11 cellular contexts compared by ENCODE assay signal in genomic region chr10:11171452-11171851, GRCh38.
DNase-seq lines count a peak whose midpoint lies in the region; ATAC-seq and TF ChIP-seq lines count a peak whose summit lies in the region.
"Had no signal": no experiment of that assay in that cellular context is flagged by ENCODE, and none has a peak within 500 bp of the region (broad histone marks: within the 10 kb centered on the region; RNA-seq: fewer than 3 reads in every experiment).

No MANE protein-coding gene starts in this region.

- peak; percentile 5 for DNase-seq in activated naive CD8-positive, alpha-beta T cell treated with anti-CD3 and anti-CD28 coated beads, Interleukin-2, amount 50 U/mL, for 24 hours
- DNase-seq in GM23248, result no peak
- DNase-seq in HPDE6-E6E7 (ENCODE audit: extremely low spot score), result no peak
- no peak for DNase-seq in neural progenitor cell (ENCODE audit: low spot score)
- DNase-seq: MG63, T1000 had no signal

- no peaks in the 10 kb centered on the region for H3K27me3 Mint-ChIP-seq in activated naive CD8-positive, alpha-beta T cell treated with anti-CD3 and anti-CD28 coated beads, Interleukin-2, amount 50 U/mL, for 24 hours
- no peaks in the 10 kb centered on the region for H3K27me3 Mint-ChIP-seq in stimulated activated memory B cell treated with anti-CD40 and anti-IgM and Interleukin-4, amounts not matched to agents 10 μg/mL and 1 μg/mL and 100 μg/mL, for 72 hours
- H3K27me3 Mint-ChIP-seq in neural progenitor cell (ENCODE audit: insufficient read depth, low read depth), result peaks cover under 1% of the 10 kb centered on the region
- H3K27me3 Mint-ChIP-seq: dendritic cell treated with granulocyte-macrophage colony-stimulating factor and Interleukin-4, amounts not matched to agents 40 ng/mL and 50 ng/mL, for 4 days; stimulated activated naive B cell treated with anti-CD40 and anti-IgM and Interleukin-4, amounts not matched to agents 10 μg/mL and 1 μg/mL and 100 μg/mL, for 72 hours had no signal

- H3K36me3 ChIP-seq in GM23248 (ENCODE audit: low read depth) (no peaks in the 10 kb centered on the region), neural progenitor cell (no peaks in the 10 kb centered on the region)
- H3K36me3 ChIP-seq: MG63 had no signal

- H3K27ac ChIP-seq in GM23248 (no peak overlapping the region), neural progenitor cell (no peak overlapping the region)

- no peaks in the 10 kb centered on the region for H3K9me3 ChIP-seq in GM23248 (ENCODE audit: low read depth)
- H3K9me3 ChIP-seq in neural progenitor cell (ENCODE audit: low read depth), result no peaks in the 10 kb centered on the region
- H3K9me3 ChIP-seq: MG63 had no signal

- H2AFZ ChIP-seq in GM23248, result no peak overlapping the region
- no peak overlapping the region for H2AFZ ChIP-seq in neural progenitor cell (replicated peaks)

- H3K27me3 ChIP-seq in GM23248 (replicated peaks; ENCODE audit: insufficient read depth) (no peaks in the 10 kb centered on the region), neural progenitor cell (no peaks in the 10 kb centered on the region)

- no peaks in the 10 kb centered on the region for H3K9me2 ChIP-seq in GM23248 (ENCODE audit: insufficient read depth)

- ATAC-seq in GM18511 (IDR thresholded peaks at IDR 0.05; ENCODE audit: unreplicated experiment) (peak; percentile 2), HG02763 (IDR thresholded peaks at IDR 0.05; ENCODE audit: unreplicated experiment) (peak; percentile 1)
- ATAC-seq in activated naive CD8-positive, alpha-beta T cell treated with anti-CD3 and anti-CD28 coated beads, Interleukin-2, amount 50 U/mL, for 24 hours, result peak; percentile 4
- ATAC-seq in stimulated activated memory B cell treated with anti-CD40 and anti-IgM and Interleukin-4, amounts not matched to agents 10 μg/mL and 1 μg/mL and 100 μg/mL, for 72 hours, result peak; percentile 18

- no peaks in the 10 kb centered on the region for H3K4me1 ChIP-seq in GM23248 (ENCODE audit: insufficient read depth)
- peaks cover 40% of the 10 kb centered on the region for H3K4me1 ChIP-seq in neural progenitor cell

- H3K9ac ChIP-seq in GM23248, result no peak overlapping the region
- no peak overlapping the region for H3K9ac ChIP-seq in neural progenitor cell

- H3K79me2 ChIP-seq in GM23248 (ENCODE audit: insufficient read depth) (no peaks in the 10 kb centered on the region), neural progenitor cell (ENCODE audit: low read depth) (peaks cover 78% of the 10 kb centered on the region)

- 50 to 59% methylated on average over 2 of the region's 2 CpGs for WGBS in GM23248 (ENCODE audit: low coverage in 1 of 2, low lambda C conversion rate in 2 of 2, missing lambda C conversion rate in 2 of 2), 2 experiments

- no peak overlapping the region for H3K27ac Mint-ChIP-seq in activated naive CD8-positive, alpha-beta T cell treated with anti-CD3 and anti-CD28 coated beads, Interleukin-2, amount 50 U/mL, for 24 hours
- no peak overlapping the region for H3K27ac Mint-ChIP-seq in stimulated activated memory B cell treated with anti-CD40 and anti-IgM and Interleukin-4, amounts not matched to agents 10 μg/mL and 1 μg/mL and 100 μg/mL, for 72 hours
- H3K27ac Mint-ChIP-seq in neural progenitor cell, result no peak overlapping the region
- H3K27ac Mint-ChIP-seq: dendritic cell treated with granulocyte-macrophage colony-stimulating factor and Interleukin-4, amounts not matched to agents 40 ng/mL and 50 ng/mL, for 4 days; stimulated activated naive B cell treated with anti-CD40 and anti-IgM and Interleukin-4, amounts not matched to agents 10 μg/mL and 1 μg/mL and 100 μg/mL, for 72 hours had no signal

- H4K20me1 ChIP-seq in GM23248 (ENCODE audit: insufficient read depth) (no peaks in the 10 kb centered on the region), neural progenitor cell (ENCODE audit: low read depth) (peaks cover 6% of the 10 kb centered on the region)

- in situ Hi-C loops in GM23248 (cut with MboI), result no loop called here

- H3K4me3 Mint-ChIP-seq in activated naive CD8-positive, alpha-beta T cell treated with anti-CD3 and anti-CD28 coated beads, Interleukin-2, amount 50 U/mL, for 24 hours, result no peak overlapping the region
- H3K4me3 Mint-ChIP-seq in stimulated activated memory B cell treated with anti-CD40 and anti-IgM and Interleukin-4, amounts not matched to agents 10 μg/mL and 1 μg/mL and 100 μg/mL, for 72 hours, result no peak overlapping the region
- H3K4me3 Mint-ChIP-seq in neural progenitor cell, result no peak overlapping the region
- H3K4me3 Mint-ChIP-seq: dendritic cell treated with granulocyte-macrophage colony-stimulating factor and Interleukin-4, amounts not matched to agents 40 ng/mL and 50 ng/mL, for 4 days; stimulated activated naive B cell treated with anti-CD40 and anti-IgM and Interleukin-4, amounts not matched to agents 10 μg/mL and 1 μg/mL and 100 μg/mL, for 72 hours had no signal

- H3K36me3 Mint-ChIP-seq in activated naive CD8-positive, alpha-beta T cell treated with anti-CD3 and anti-CD28 coated beads, Interleukin-2, amount 50 U/mL, for 24 hours (ENCODE audit: low read depth), result peaks cover 43% of the 10 kb centered on the region
- peaks cover 35% of the 10 kb centered on the region for H3K36me3 Mint-ChIP-seq in stimulated activated memory B cell treated with anti-CD40 and anti-IgM and Interleukin-4, amounts not matched to agents 10 μg/mL and 1 μg/mL and 100 μg/mL, for 72 hours
- peaks cover 3% of the 10 kb centered on the region for H3K36me3 Mint-ChIP-seq in neural progenitor cell

- H3K4me2 ChIP-seq in GM23248 (ENCODE audit: unreplicated experiment) (no peak overlapping the region), neural progenitor cell (no peak overlapping the region)

- no peaks in the 10 kb centered on the region for H3K9me3 Mint-ChIP-seq in activated naive CD8-positive, alpha-beta T cell treated with anti-CD3 and anti-CD28 coated beads, Interleukin-2, amount 50 U/mL, for 24 hours
- H3K9me3 Mint-ChIP-seq in stimulated activated memory B cell treated with anti-CD40 and anti-IgM and Interleukin-4, amounts not matched to agents 10 μg/mL and 1 μg/mL and 100 μg/mL, for 72 hours, result no peaks in the 10 kb centered on the region
- H3K9me3 Mint-ChIP-seq in neural progenitor cell, result no peaks in the 10 kb centered on the region
- H3K9me3 Mint-ChIP-seq: dendritic cell treated with granulocyte-macrophage colony-stimulating factor and Interleukin-4, amounts not matched to agents 40 ng/mL and 50 ng/mL, for 4 days; stimulated activated naive B cell treated with anti-CD40 and anti-IgM and Interleukin-4, amounts not matched to agents 10 μg/mL and 1 μg/mL and 100 μg/mL, for 72 hours had no signal

- H3F3A ChIP-seq in GM23248 (ENCODE audit: insufficient read depth) (no peaks in the 10 kb centered on the region), neural progenitor cell (ENCODE audit: low read depth) (no peaks in the 10 kb centered on the region)

- H3K4me3 ChIP-seq in GM23248 (no peak overlapping the region), neural progenitor cell (no peak overlapping the region)
- H3K4me3 ChIP-seq: MG63 had no signal

- no peak for TF ChIP-seq CTCF in neural progenitor cell (IDR thresholded peaks at IDR 0.05)

- peaks cover 46% of the 10 kb centered on the region for H3K4me1 Mint-ChIP-seq in activated naive CD8-positive, alpha-beta T cell treated with anti-CD3 and anti-CD28 coated beads, Interleukin-2, amount 50 U/mL, for 24 hours
- peaks cover 48% of the 10 kb centered on the region for H3K4me1 Mint-ChIP-seq in stimulated activated memory B cell treated with anti-CD40 and anti-IgM and Interleukin-4, amounts not matched to agents 10 μg/mL and 1 μg/mL and 100 μg/mL, for 72 hours
- H3K4me1 Mint-ChIP-seq in neural progenitor cell, result peaks cover 1% of the 10 kb centered on the region
